ENCODE assay signal across 1 cellular context in the genomic region with DNA sequence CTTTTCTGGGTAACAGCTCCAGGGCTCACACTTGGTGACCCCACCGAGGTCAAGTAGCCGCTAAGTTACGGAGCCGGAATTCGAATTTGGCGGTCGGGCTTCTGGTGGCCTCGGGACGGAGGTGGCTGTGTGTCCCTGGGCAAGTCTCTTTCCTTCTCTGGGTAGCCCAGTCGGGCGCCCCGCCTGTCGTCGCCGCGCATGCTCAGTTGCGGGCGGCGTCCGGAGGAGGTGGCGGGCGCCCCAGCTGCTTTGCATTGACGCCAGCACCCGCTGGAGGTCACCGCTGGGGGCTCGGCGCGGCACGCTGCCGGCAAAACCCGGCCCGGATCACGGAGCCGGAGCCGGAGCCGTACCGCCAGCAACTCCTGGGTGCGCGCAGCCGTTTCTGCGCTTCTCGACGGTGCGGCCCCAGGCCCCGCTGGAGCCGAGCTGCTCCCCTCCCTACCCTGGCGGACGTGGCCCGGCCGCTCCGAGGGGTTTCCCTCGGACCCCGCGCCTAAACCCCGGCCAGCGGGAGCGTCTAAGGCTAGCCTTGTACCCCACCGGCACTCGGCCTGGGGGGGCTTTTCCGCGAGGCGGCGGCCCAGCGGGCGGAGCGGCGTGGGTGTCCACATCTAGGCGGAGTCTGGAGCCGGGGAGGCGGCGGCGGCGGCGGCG.
A peak's percentile ranks its signal among the peaks of the same experiment; 100 is the strongest.
TF ChIP-seq lines count a peak whose summit lies in the region.

No MANE protein-coding gene starts in this region.

TF ChIP-seq in HepG2, 621 proteins besides CTCF, POLR2A, EP300 and RAD21 (continued from another document and continues in another):
- TF ChIP-seq, protein P1, sequence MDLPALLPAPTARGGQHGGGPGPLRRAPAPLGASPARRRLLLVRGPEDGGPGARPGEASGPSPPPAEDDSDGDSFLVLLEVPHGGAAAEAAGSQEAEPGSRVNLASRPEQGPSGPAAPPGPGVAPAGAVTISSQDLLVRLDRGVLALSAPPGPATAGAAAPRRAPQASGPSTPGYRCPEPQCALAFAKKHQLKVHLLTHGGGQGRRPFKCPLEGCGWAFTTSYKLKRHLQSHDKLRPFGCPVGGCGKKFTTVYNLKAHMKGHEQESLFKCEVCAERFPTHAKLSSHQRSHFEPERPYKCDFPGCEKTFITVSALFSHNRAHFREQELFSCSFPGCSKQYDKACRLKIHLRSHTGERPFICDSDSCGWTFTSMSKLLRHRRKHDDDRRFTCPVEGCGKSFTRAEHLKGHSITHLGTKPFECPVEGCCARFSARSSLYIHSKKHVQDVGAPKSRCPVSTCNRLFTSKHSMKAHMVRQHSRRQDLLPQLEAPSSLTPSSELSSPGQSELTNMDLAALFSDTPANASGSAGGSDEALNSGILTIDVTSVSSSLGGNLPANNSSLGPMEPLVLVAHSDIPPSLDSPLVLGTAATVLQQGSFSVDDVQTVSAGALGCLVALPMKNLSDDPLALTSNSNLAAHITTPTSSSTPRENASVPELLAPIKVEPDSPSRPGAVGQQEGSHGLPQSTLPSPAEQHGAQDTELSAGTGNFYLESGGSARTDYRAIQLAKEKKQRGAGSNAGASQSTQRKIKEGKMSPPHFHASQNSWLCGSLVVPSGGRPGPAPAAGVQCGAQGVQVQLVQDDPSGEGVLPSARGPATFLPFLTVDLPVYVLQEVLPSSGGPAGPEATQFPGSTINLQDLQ (CRISPR knock-in tag; IDR thresholded peaks at IDR 0.05): peak; percentile 80
- TF ChIP-seq ZNF7 (CRISPR knock-in tag; IDR thresholded peaks at IDR 0.05) (no peak), ZFY (CRISPR knock-in tag; IDR thresholded peaks at IDR 0.05) (peak; percentile 1; the same call in 1 of the 2 replicates), ZNF354B (CRISPR knock-in tag; IDR thresholded peaks at IDR 0.05) (no peak), ZNF552 (CRISPR knock-in tag; IDR thresholded peaks at IDR 0.05; ENCODE audit: borderline replicate concordance) (0 out of 2 replicates have a peak, but pooled peaks have one; percentile 7), KMT2A (CRISPR knock-in tag; IDR thresholded peaks at IDR 0.05) (peak; percentile 92), ZFAT (CRISPR knock-in tag; conservative IDR thresholded peaks at IDR 0.05) (no peak), ZNF703 (CRISPR knock-in tag; IDR thresholded peaks at IDR 0.05; ENCODE audit: borderline replicate concordance) (no peak), ETV5 (CRISPR knock-in tag; IDR thresholded peaks at IDR 0.05; ENCODE audit: borderline replicate concordance) (peak; percentile 69), XRCC5 (optimal IDR thresholded peaks at IDR 0.05; ENCODE audit: low read length) (peak; percentile 85), ZBTB10 (CRISPR knock-in tag; IDR thresholded peaks at IDR 0.05; ENCODE audit: borderline replicate concordance) (no peak; the same call in 1 of the 2 replicates), SRSF1 (optimal IDR thresholded peaks at IDR 0.05; ENCODE audit: low read depth, low read length) (peak; percentile 2), NCOA5 (CRISPR knock-in tag; IDR thresholded peaks at IDR 0.05) (no peak), MLXIP (CRISPR knock-in tag; IDR thresholded peaks at IDR 0.05; ENCODE audit: borderline replicate concordance) (no peak), NONO (IDR thresholded peaks at IDR 0.05) (no peak), NONO (CRISPR knock-in tag; conservative IDR thresholded peaks at IDR 0.05) (peak; percentile 94), ZSCAN22 (CRISPR knock-in tag; IDR thresholded peaks at IDR 0.05) (no peak), SP5 (CRISPR knock-in tag; IDR thresholded peaks at IDR 0.05; ENCODE audit: borderline replicate concordance, low read depth) (peak; percentile 16; the same call in 1 of the 2 replicates), ZNF446 (CRISPR knock-in tag; IDR thresholded peaks at IDR 0.05) (peak; percentile 31; the same call in 1 of the 2 replicates), NRL (CRISPR knock-in tag; IDR thresholded peaks at IDR 0.05; ENCODE audit: borderline replicate concordance) (peak; percentile 48; the same call in 1 of the 2 replicates), NFIC (IDR thresholded peaks at IDR 0.05; ENCODE audit: low read length) (no peak), ZNF432 (CRISPR knock-in tag; IDR thresholded peaks at IDR 0.05; ENCODE audit: borderline replicate concordance) (no peak), ZNF33B (CRISPR knock-in tag; IDR thresholded peaks at IDR 0.05) (no peak), ZNF337 (CRISPR knock-in tag; IDR thresholded peaks at IDR 0.05; ENCODE audit: borderline replicate concordance, low read depth) (no peak), ZZZ3 (CRISPR knock-in tag; IDR thresholded peaks at IDR 0.05; ENCODE audit: borderline replicate concordance) (peak; percentile 26; the same call in 1 of the 2 replicates), CREB1 (IDR thresholded peaks at IDR 0.05) (peak; percentile 47; the same call in 1 of the 2 replicates), CREB1 (CRISPR knock-in tag; IDR thresholded peaks at IDR 0.05) (peak; percentile 43; the same call in 1 of the 2 replicates), TOE1 (CRISPR knock-in tag; IDR thresholded peaks at IDR 0.05) (no peak; the same call in 1 of the 2 replicates), KAT2B (IDR thresholded peaks at IDR 0.05; ENCODE audit: borderline replicate concordance, low read depth, low read length) (no peak), ZNF639 (CRISPR knock-in tag; conservative IDR thresholded peaks at IDR 0.05) (0 out of 2 replicates have a peak, but pooled peaks have one; percentile 64), KDM6A (CRISPR knock-in tag; IDR thresholded peaks at IDR 0.05; ENCODE audit: low read depth) (no peak), DZIP1 (CRISPR knock-in tag; IDR thresholded peaks at IDR 0.05) (no peak)
- TF ChIP-seq, protein P2, sequence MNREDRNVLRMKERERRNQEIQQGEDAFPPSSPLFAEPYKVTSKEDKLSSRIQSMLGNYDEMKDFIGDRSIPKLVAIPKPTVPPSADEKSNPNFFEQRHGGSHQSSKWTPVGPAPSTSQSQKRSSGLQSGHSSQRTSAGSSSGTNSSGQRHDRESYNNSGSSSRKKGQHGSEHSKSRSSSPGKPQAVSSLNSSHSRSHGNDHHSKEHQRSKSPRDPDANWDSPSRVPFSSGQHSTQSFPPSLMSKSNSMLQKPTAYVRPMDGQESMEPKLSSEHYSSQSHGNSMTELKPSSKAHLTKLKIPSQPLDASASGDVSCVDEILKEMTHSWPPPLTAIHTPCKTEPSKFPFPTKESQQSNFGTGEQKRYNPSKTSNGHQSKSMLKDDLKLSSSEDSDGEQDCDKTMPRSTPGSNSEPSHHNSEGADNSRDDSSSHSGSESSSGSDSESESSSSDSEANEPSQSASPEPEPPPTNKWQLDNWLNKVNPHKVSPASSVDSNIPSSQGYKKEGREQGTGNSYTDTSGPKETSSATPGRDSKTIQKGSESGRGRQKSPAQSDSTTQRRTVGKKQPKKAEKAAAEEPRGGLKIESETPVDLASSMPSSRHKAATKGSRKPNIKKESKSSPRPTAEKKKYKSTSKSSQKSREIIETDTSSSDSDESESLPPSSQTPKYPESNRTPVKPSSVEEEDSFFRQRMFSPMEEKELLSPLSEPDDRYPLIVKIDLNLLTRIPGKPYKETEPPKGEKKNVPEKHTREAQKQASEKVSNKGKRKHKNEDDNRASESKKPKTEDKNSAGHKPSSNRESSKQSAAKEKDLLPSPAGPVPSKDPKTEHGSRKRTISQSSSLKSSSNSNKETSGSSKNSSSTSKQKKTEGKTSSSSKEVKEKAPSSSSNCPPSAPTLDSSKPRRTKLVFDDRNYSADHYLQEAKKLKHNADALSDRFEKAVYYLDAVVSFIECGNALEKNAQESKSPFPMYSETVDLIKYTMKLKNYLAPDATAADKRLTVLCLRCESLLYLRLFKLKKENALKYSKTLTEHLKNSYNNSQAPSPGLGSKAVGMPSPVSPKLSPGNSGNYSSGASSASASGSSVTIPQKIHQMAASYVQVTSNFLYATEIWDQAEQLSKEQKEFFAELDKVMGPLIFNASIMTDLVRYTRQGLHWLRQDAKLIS (CRISPR knock-in tag; IDR thresholded peaks at IDR 0.05): no peak
- TF ChIP-seq, protein P3, sequence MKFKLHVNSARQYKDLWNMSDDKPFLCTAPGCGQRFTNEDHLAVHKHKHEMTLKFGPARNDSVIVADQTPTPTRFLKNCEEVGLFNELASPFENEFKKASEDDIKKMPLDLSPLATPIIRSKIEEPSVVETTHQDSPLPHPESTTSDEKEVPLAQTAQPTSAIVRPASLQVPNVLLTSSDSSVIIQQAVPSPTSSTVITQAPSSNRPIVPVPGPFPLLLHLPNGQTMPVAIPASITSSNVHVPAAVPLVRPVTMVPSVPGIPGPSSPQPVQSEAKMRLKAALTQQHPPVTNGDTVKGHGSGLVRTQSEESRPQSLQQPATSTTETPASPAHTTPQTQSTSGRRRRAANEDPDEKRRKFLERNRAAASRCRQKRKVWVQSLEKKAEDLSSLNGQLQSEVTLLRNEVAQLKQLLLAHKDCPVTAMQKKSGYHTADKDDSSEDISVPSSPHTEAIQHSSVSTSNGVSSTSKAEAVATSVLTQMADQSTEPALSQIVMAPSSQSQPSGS (CRISPR knock-in tag; IDR thresholded peaks at IDR 0.05): peak; percentile 89
- TF ChIP-seq, protein P4, sequence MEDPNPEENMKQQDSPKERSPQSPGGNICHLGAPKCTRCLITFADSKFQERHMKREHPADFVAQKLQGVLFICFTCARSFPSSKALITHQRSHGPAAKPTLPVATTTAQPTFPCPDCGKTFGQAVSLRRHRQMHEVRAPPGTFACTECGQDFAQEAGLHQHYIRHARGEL (CRISPR knock-in tag; IDR thresholded peaks at IDR 0.05): 0 out of 2 replicates have a peak, but pooled peaks have one; percentile 25
- TF ChIP-seq, protein P5, sequence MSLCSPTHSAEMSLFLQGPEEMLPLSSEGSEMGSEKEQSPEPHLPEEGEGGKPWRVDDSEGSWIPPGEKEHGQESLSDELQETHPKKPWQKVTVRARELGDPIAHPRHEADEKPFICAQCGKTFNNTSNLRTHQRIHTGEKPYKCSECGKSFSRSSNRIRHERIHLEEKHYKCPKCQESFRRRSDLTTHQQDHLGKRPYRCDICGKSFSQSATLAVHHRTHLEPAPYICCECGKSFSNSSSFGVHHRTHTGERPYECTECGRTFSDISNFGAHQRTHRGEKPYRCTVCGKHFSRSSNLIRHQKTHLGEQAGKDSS (CRISPR knock-in tag; IDR thresholded peaks at IDR 0.05; ENCODE audit: borderline replicate concordance, low read depth): no peak
